16 cellular contexts compared by ENCODE assay signal in genomic region chr4:151489462-151490203, GRCh38.
DNase-seq lines count a peak whose midpoint lies in the region; ATAC-seq and TF ChIP-seq lines count a peak whose summit lies in the region.
"Had no signal": no experiment of that assay in that cellular context is flagged by ENCODE, and none has a peak within 500 bp of the region (broad histone marks: within the 10 kb centered on the region; RNA-seq: fewer than 3 reads in every experiment).

No MANE protein-coding gene starts in this region.

- no peaks in the 10 kb centered on the region for H3K27me3 ChIP-seq in upper lobe of left lung

- H3K9me3 Mint-ChIP-seq in WTC11 = peaks cover 43% of the 10 kb centered on the region

- no peak for TF ChIP-seq EP300 in upper lobe of left lung (IDR thresholded peaks at IDR 0.05)

- no peaks in the 10 kb centered on the region for H3K36me3 ChIP-seq in upper lobe of left lung

- intact Hi-C loops in Right ventricle myocardium inferior (cut with DNase I) (no loop called here), cardiac septum (cut with DNase I) (no loop called here)

- TF ChIP-seq CTCF in WTC11 (IDR thresholded peaks at IDR 0.05) (no peak; the same call in 1 of the 2 replicates), upper lobe of left lung (IDR thresholded peaks at IDR 0.05) (peak in 4 of 6 experiments; percentile 11 to 29 (median 18))

- H3K27ac ChIP-seq in upper lobe of left lung = peak overlapping the region in 2 of 4 donors; percentile 20 to 61

- peaks cover 41% of the 10 kb centered on the region for H3K36me3 Mint-ChIP-seq in WTC11

- DNase-seq in Right ventricle myocardium inferior (ENCODE audit: missing footprints) (no peak), cardiac septum (ENCODE audit: low spot score) (no peak), NCI-H187 (lab: John Stamatoyannopoulos, UW) (peak; percentile 17 to 18), WTC11 (ENCODE audit: low spot score) (peak; percentile 72), upper lobe of left lung (peak; percentile 7 to 63), NCI-H82 (lab: John Stamatoyannopoulos, UW) (no peak)
- no peak for DNase-seq in activated T-cell treated with anti-CD3 and anti-CD28 coated beads, Interleukin-2, amount 50 U/mL, for 48 hours
- DNase-seq: activated CD8-positive, alpha-beta T cell treated with anti-CD3 and anti-CD28 coated beads for 36 hours; Caco-2; HCEC 1CT; hypothalamus; NCI-H526 treated with DMSO at 0.1 percent for 48 hours; nucleus accumbens; SIG-M5; small intestine had no signal

- peaks cover 0 to 3% (median 0%) of the 10 kb centered on the region in 4 donors for H3K4me1 ChIP-seq in upper lobe of left lung

- H3K9me3 ChIP-seq in upper lobe of left lung = peaks cover 0 to 6% (median 1%) of the 10 kb centered on the region in 4 donors
- H3K9me3 ChIP-seq: Caco-2 had no signal

- peak overlapping the region in 1 of 4 donors; percentile 8 for H3K4me3 ChIP-seq in upper lobe of left lung

- POLR2A ChIA-PET in WTC11 (lab: Charles Lee) = interaction anchor here (0.5 to 1.5 kb wide), 3 partner anchors 78 to 303 kb away, joined by 3 to 9 read pairs (median 5); partner anchors contain the start of gene FHIP1A

- peak overlapping the region; percentile 35 for H3K27ac Mint-ChIP-seq in WTC11
- H3K27ac Mint-ChIP-seq: activated CD8-positive, alpha-beta T cell treated with anti-CD3 and anti-CD28 coated beads for 36 hours had no signal

- H3K27me3 Mint-ChIP-seq in WTC11 (ENCODE audit: low read depth) = no peaks in the 10 kb centered on the region

- CTCF ChIA-PET in WTC11 (lab: Charles Lee) = interaction anchor here (0.6 to 2.1 kb wide), 51 partner anchors 9 to 373 kb away, joined by 3 to 37 read pairs (median 5); partner anchors contain the start of gene PRSS48

- TF ChIP-seq POLR2A in upper lobe of left lung (IDR thresholded peaks at IDR 0.05) = no peak

- 64 to 74% methylated on average over 9 of the region's 9 CpGs for WGBS in upper lobe of left lung, 2 donors

- ATAC-seq in Right ventricle myocardium inferior (peak; percentile 42), WTC11 (peak; percentile 96), upper lobe of left lung (ENCODE audit: low FRiP score in 2 of 2) (peak; percentile 58 to 94), HG02571 (IDR thresholded peaks at IDR 0.05; ENCODE audit: unreplicated experiment) (no peak)
- ATAC-seq: activated CD8-positive, alpha-beta T cell treated with anti-CD3 and anti-CD28 coated beads for 36 hours had no signal

- peaks cover 55% of the 10 kb centered on the region for H3K4me1 Mint-ChIP-seq in WTC11

- H3K4me3 Mint-ChIP-seq in WTC11 = no peak overlapping the region
- H3K4me3 Mint-ChIP-seq: activated CD8-positive, alpha-beta T cell treated with anti-CD3 and anti-CD28 coated beads for 36 hours had no signal

TF ChIP-seq in WTC11, 78 proteins besides CTCF, POLR2A, EP300 and RAD21 (continues in another document):
- no peak for TF ChIP-seq EMX1 (CRISPR knock-in tag; IDR thresholded peaks at IDR 0.05)
- TF ChIP-seq RORB (CRISPR knock-in tag; IDR thresholded peaks at IDR 0.05) = no peak
- TF ChIP-seq TEAD1 (CRISPR knock-in tag; IDR thresholded peaks at IDR 0.05) = peak; percentile 36; the same call in 1 of the 2 replicates
- peak; percentile 40; the same call in 1 of the 2 replicates for TF ChIP-seq ZNF423 (CRISPR knock-in tag; IDR thresholded peaks at IDR 0.05)
- no peak for TF ChIP-seq ZNF138 (CRISPR knock-in tag; conservative IDR thresholded peaks at IDR 0.05)
- TF ChIP-seq CDX4 (CRISPR knock-in tag; IDR thresholded peaks at IDR 0.05; ENCODE audit: borderline replicate concordance) = no peak
- TF ChIP-seq HMGXB4 (CRISPR knock-in tag; IDR thresholded peaks at IDR 0.05) = no peak
- TF ChIP-seq ETV6 (CRISPR knock-in tag; IDR thresholded peaks at IDR 0.05) = peak; percentile 33; the same call in 1 of the 2 replicates
- TF ChIP-seq ZNF512 (CRISPR knock-in tag; IDR thresholded peaks at IDR 0.05; ENCODE audit: borderline replicate concordance) = no peak
- TF ChIP-seq ZNF232 (CRISPR knock-in tag; IDR thresholded peaks at IDR 0.05) = no peak
- TF ChIP-seq ZNF121 (CRISPR knock-in tag; IDR thresholded peaks at IDR 0.05) = 0 out of 2 replicates have a peak, but pooled peaks have one; percentile 17
- no peak for TF ChIP-seq GABPB1 (CRISPR knock-in tag; IDR thresholded peaks at IDR 0.05)
- TF ChIP-seq USF1 (CRISPR knock-in tag; IDR thresholded peaks at IDR 0.05) = no peak
- TF ChIP-seq ZNF219 (CRISPR knock-in tag; IDR thresholded peaks at IDR 0.05; ENCODE audit: borderline replicate concordance) = no peak
- TF ChIP-seq SMAD3 (CRISPR knock-in tag; IDR thresholded peaks at IDR 0.05; ENCODE audit: borderline replicate concordance) = no peak
- TF ChIP-seq TCF7 (CRISPR knock-in tag; IDR thresholded peaks at IDR 0.05; ENCODE audit: low read depth) = no peak
- no peak for TF ChIP-seq GTF2I (CRISPR knock-in tag; conservative IDR thresholded peaks at IDR 0.05)
- TF ChIP-seq ERG (CRISPR knock-in tag; IDR thresholded peaks at IDR 0.05) = no peak
- no peak for TF ChIP-seq PREB (CRISPR knock-in tag; IDR thresholded peaks at IDR 0.05; ENCODE audit: borderline replicate concordance)

Comparison
In these comparisons a context has a peak if more than half of its experiments do, and no peak if none do; other contexts are left out.
1. DNase-seq: peak in NCI-H187 (2 of 2), WTC11 (single experiment) and upper lobe of left lung (2 of 2); none in Right ventricle myocardium inferior (single experiment), cardiac septum (single experiment), activated T-cell treated with anti-CD3 and anti-CD28 coated beads, Interleukin-2, amount 50 U/mL, for 48 hours (0 of 2) and NCI-H82 (single experiment).